In the genomic region with DNA sequence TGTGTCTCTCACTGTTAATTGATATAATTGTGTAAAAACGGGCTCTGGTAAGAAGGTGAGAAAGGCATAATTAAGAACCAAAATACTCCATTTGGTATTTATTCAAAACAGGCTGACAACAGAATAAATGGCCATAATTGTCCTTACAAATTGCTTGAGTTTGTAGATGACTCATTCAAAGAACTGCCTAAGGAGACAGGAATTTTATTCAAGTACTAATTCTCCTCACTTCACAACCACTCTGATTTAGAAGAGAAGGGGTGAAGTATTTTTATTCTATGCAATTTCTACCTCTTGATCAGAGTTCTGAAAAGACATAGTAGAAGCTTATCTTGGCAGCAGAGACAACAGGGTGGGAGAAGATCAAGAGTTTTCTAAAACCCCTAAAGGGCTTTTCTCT, we compare ENCODE assay signal across 1 cellular context.
TF ChIP-seq lines count a peak whose summit lies in the region.

No MANE protein-coding gene starts in this region.

TF ChIP-seq in GM23338, 12 proteins besides CTCF, POLR2A, EP300 and RAD21 (continued from another document):
- TF ChIP-seq EZH2 (IDR thresholded peaks at IDR 0.05; ENCODE audit: low read depth, unreplicated experiment) (no peak), ZNF331 (CRISPR knock-in tag; IDR thresholded peaks at IDR 0.05; ENCODE audit: low read depth) (no peak), POLR2AphosphoS5 (IDR thresholded peaks at IDR 0.05; ENCODE audit: low read depth) (no peak), STAT1 (IDR thresholded peaks at IDR 0.05; ENCODE audit: unreplicated experiment) (no peak), EZH2phosphoT487 (IDR thresholded peaks at IDR 0.05; ENCODE audit: unreplicated experiment) (no peak), ZNF114 (CRISPR knock-in tag; IDR thresholded peaks at IDR 0.05) (no peak)
